In the genomic region with DNA sequence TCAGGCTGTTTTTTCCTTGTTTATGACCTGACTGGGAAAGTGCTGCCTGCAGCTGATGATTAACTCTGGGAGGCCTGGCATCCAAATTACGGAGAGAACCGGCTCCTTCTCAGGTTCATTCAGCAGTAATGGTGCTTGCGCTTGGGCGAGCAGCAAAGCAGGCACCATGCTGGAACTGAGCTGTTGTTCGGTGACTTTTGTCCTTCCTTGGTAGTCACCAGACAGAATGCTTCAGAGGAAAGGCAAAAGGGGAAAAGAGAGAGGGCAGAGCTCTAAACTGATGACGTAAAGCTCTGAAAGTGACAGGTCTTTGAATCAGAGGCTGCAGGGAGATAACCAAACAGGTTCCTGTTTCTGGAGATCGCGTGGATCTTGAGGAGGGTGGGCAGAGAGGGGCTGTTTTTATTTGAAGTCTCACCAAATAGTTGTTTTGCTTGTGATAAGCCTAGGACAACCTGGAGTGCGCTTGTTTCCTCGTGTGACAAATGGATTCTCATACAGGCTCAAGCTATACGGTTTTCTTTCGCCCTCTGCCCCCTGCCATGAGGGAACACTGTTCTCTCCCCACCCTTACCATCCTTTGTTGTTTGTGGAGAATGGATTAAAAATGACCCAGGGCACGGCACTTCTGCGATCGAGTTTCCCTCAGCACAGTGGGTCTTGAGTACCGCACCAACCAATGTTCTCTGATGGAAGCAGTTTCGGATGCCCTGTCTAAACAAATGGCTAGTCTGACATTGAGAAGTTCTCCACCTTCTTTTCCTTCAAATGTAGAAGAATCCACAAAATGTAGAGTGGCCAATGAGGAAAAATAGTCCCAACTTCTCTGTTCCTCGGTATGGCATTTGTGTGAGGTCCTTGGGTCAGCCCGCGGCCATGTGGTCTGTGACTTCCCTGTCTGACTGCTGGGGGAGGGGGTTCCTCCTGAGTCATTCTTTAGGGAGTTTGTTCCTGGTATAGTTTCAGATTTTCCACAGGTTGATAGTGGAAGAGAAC, we compare ENCODE assay signal across 1 cellular context.
TF ChIP-seq lines count a peak whose summit lies in the region.

No MANE protein-coding gene starts in this region.

TF ChIP-seq in WTC11, 78 proteins besides CTCF, POLR2A, EP300 and RAD21 (continued from another document):
- TF ChIP-seq ATF3 (CRISPR knock-in tag; conservative IDR thresholded peaks at IDR 0.05) (no peak), E2F1 (CRISPR knock-in tag; IDR thresholded peaks at IDR 0.05) (no peak), EMX1 (CRISPR knock-in tag; IDR thresholded peaks at IDR 0.05) (no peak), TEAD4 (CRISPR knock-in tag; IDR thresholded peaks at IDR 0.05) (no peak)
- TF ChIP-seq, protein P1, sequence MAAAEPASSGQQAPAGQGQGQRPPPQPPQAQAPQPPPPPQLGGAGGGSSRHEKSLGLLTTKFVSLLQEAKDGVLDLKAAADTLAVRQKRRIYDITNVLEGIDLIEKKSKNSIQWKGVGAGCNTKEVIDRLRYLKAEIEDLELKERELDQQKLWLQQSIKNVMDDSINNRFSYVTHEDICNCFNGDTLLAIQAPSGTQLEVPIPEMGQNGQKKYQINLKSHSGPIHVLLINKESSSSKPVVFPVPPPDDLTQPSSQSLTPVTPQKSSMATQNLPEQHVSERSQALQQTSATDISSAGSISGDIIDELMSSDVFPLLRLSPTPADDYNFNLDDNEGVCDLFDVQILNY (CRISPR knock-in tag; IDR thresholded peaks at IDR 0.05): no peak
- TF ChIP-seq, protein P2, sequence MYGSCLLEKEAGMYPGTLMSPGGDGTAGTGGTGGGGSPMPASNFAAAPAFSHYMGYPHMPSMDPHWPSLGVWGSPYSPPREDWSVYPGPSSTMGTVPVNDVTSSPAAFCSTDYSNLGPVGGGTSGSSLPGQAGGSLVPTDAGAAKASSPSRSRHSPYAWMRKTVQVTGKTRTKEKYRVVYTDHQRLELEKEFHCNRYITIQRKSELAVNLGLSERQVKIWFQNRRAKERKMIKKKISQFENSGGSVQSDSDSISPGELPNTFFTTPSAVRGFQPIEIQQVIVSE (CRISPR knock-in tag; IDR thresholded peaks at IDR 0.05; ENCODE audit: borderline replicate concordance): no peak
- TF ChIP-seq, protein P3, sequence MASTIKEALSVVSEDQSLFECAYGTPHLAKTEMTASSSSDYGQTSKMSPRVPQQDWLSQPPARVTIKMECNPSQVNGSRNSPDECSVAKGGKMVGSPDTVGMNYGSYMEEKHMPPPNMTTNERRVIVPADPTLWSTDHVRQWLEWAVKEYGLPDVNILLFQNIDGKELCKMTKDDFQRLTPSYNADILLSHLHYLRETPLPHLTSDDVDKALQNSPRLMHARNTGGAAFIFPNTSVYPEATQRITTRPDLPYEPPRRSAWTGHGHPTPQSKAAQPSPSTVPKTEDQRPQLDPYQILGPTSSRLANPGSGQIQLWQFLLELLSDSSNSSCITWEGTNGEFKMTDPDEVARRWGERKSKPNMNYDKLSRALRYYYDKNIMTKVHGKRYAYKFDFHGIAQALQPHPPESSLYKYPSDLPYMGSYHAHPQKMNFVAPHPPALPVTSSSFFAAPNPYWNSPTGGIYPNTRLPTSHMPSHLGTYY (CRISPR knock-in tag; IDR thresholded peaks at IDR 0.05): no peak
